Comparison of ENCODE assay signal across 8 cellular contexts in the genomic region with DNA sequence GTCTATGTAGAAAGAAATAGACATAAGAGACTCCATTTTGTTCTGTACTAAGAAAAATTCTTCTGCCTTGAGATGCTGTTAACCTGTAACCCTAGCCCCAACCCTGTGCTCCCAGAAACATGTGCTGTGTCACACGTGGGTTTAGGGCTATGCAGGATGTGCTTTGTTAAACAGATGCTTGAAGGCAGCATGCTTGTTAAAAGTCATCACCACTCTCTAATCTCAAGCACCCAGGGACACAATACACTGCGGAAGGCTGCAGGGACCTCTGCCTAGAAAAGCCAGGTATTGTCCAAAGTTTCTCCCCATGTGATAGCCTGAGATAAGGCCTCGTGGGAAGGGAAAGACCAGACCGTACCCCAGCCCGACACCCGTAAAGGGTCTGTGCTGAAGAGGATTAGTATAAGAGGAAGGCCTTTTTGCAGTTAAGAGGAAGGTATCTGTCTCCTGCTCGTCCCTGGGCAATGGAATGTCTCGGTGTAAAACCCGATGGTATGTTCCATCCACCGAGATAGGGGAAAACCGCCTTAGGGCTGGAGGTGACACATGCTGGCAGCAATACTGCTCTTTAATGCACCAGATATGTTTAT. TPM values are rescaled to one million over a fixed set of nuclear protein-coding genes. Genes with fewer than 3 reads are reported as not detected.
"Had no signal": no experiment of that assay in that cellular context is flagged by ENCODE, and none has a peak within 500 bp of the region (broad histone marks: within the 10 kb centered on the region; RNA-seq: fewer than 3 reads in every experiment).

No MANE protein-coding gene starts in this region.

RNA-seq across cellular contexts. Expression of a gene that starts 3.5 kb away (rescaled TPM):
- total RNA-seq: activated CD4-positive, alpha-beta memory T cell treated with anti-CD3 and anti-CD28 coated beads, Interleukin-2, amount 10 ng/mL, durations not matched to agents 7 days and 5 days; activated CD4-positive, alpha-beta T cell treated with anti-CD3 and anti-CD28 coated beads for 36 hours; activated CD8-positive, alpha-beta memory T cell treated with anti-CD3 and anti-CD28 coated beads for 36 hours; activated naive CD4-positive, alpha-beta T cell treated with anti-CD3 and anti-CD28 coated beads for 36 hours; activated T-helper 17 cell treated with anti-CD3 and anti-CD28 coated beads, Interleukin-2, amount 50 U/mL, for 72 hours; astrocyte; Right ventricle myocardium inferior; T-helper 2 cell treated with Interferon-gamma antibody and Interleukin-4, amounts not matched to agents 100 ng/mL and 5 ng/mL, for 36 hours had no signal

RNA-seq across cellular contexts. Expression of a gene that starts 37.9 kb away (rescaled TPM):
- total RNA-seq: activated CD4-positive, alpha-beta memory T cell treated with anti-CD3 and anti-CD28 coated beads, Interleukin-2, amount 10 ng/mL, durations not matched to agents 7 days and 5 days; activated CD4-positive, alpha-beta T cell treated with anti-CD3 and anti-CD28 coated beads for 36 hours; activated naive CD4-positive, alpha-beta T cell treated with anti-CD3 and anti-CD28 coated beads for 36 hours; activated T-helper 17 cell treated with anti-CD3 and anti-CD28 coated beads, Interleukin-2, amount 50 U/mL, for 72 hours; astrocyte; Right ventricle myocardium inferior; T-helper 2 cell treated with Interferon-gamma antibody and Interleukin-4, amounts not matched to agents 100 ng/mL and 5 ng/mL, for 36 hours had no signal
